13 cellular contexts compared by ENCODE assay signal in genomic region chr1:169426174-169426716, GRCh38. TPM values are rescaled to one million over a fixed set of nuclear protein-coding genes. Genes with fewer than 3 reads are reported as not detected.
DNase-seq lines count a peak whose midpoint lies in the region; ATAC-seq and TF ChIP-seq lines count a peak whose summit lies in the region.
"Had no signal": no experiment of that assay in that cellular context is flagged by ENCODE, and none has a peak within 500 bp of the region (broad histone marks: within the 10 kb centered on the region; RNA-seq: fewer than 3 reads in every experiment).

No MANE protein-coding gene starts in this region.

- CTCF ChIA-PET in naive thymus-derived CD4-positive, alpha-beta T cell (lab: Charles Lee) = no interaction called here

- peaks cover 5 to 8% (median 7%) of the 10 kb centered on the region in 7 donors for H3K4me1 Mint-ChIP-seq in naive thymus-derived CD4-positive, alpha-beta T cell

- no peak overlapping the region for H3K4me3 Mint-ChIP-seq in naive thymus-derived CD4-positive, alpha-beta T cell

- H3K27me3 ChIP-seq in naive thymus-derived CD4-positive, alpha-beta T cell (ENCODE audit: control insufficient read depth in 2 of 2, insufficient read depth in 2 of 2, low read length in 2 of 2) = peaks cover 4 to 20% of the 10 kb centered on the region in 2 donors
- no peaks in the 10 kb centered on the region for H3K27me3 ChIP-seq in vagina

- TF ChIP-seq CTCF in vagina (IDR thresholded peaks at IDR 0.05) = no peak

- peaks cover 67 to 88% (median 79%) of the 10 kb centered on the region in 5 donors for H3K27me3 Mint-ChIP-seq in naive thymus-derived CD4-positive, alpha-beta T cell

- no peak for ATAC-seq in naive thymus-derived CD4-positive, alpha-beta T cell
- ATAC-seq in GM18517 (IDR thresholded peaks at IDR 0.05; ENCODE audit: unreplicated experiment) = no peak

- no peaks in the 10 kb centered on the region for H3K36me3 ChIP-seq in naive thymus-derived CD4-positive, alpha-beta T cell (ENCODE audit: control insufficient read depth in 2 of 3, insufficient read depth in 3 of 3, low read length in 3 of 3)
- H3K36me3 ChIP-seq in vagina = no peaks in the 10 kb centered on the region

- no peaks in the 10 kb centered on the region for H3K9me3 ChIP-seq in naive thymus-derived CD4-positive, alpha-beta T cell (ENCODE audit: control insufficient read depth in 2 of 3, low read length in 3 of 3)
- H3K9me3 ChIP-seq in vagina = no peaks in the 10 kb centered on the region

- peaks cover 0 to 7% (median 2%) of the 10 kb centered on the region in 11 donors for H3K9me3 Mint-ChIP-seq in naive thymus-derived CD4-positive, alpha-beta T cell

- no peaks in the 10 kb centered on the region for H3K36me3 Mint-ChIP-seq in naive thymus-derived CD4-positive, alpha-beta T cell

- POLR2A ChIA-PET in naive thymus-derived CD4-positive, alpha-beta T cell (lab: Charles Lee) = no interaction called here

- peak overlapping the region; percentile 69 for H3K4me3 ChIP-seq in skeletal muscle cell (ENCODE audit: low read depth, low read length)
- H3K4me3 ChIP-seq in naive thymus-derived CD4-positive, alpha-beta T cell (ENCODE audit: low read length) = no peak overlapping the region
- H3K4me3 ChIP-seq in vagina = peak overlapping the region in 1 of 2 donors; percentile 40

- peaks cover 0 to 3% of the 10 kb centered on the region in 2 donors for H3K4me1 ChIP-seq in naive thymus-derived CD4-positive, alpha-beta T cell (ENCODE audit: control insufficient read depth in 2 of 2, insufficient read depth in 2 of 2, low read length in 2 of 2)
- H3K4me1 ChIP-seq in vagina = peaks cover 6% of the 10 kb centered on the region

- no peak for TF ChIP-seq POLR2A in vagina (IDR thresholded peaks at IDR 0.05)

- no peak overlapping the region for H3K27ac Mint-ChIP-seq in naive thymus-derived CD4-positive, alpha-beta T cell

- peak; percentile 35 for DNase-seq in DMS 273 (lab: John Stamatoyannopoulos, UW; ENCODE audit: unreplicated experiment)
- no peak for DNase-seq in DMS 273 treated with DMSO at 0.1 percent for 48 hours (lab: John Stamatoyannopoulos, UW)
- peak; percentile 17 for DNase-seq in SHP77 treated with DMSO at 0.1 percent for 48 hours (lab: John Stamatoyannopoulos, UW)
- peak; percentile 7 for DNase-seq in fibroblast of peridontal ligament (ENCODE audit: extremely low read depth)
- DNase-seq in skeletal muscle cell (ENCODE audit: low read depth) = no peak
- no peak for DNase-seq in naive thymus-derived CD4-positive, alpha-beta T cell
- no peak for DNase-seq in vagina (ENCODE audit: extremely low spot score in 2 of 2)
- DNase-seq: DMS79 treated with DMSO at 0.1 percent for 48 hours, islet precursor cell, KBM-7, T-helper 17 cell had no signal

- H3K27ac ChIP-seq in naive thymus-derived CD4-positive, alpha-beta T cell (ENCODE audit: low read depth, low read length) = no peak overlapping the region
- H3K27ac ChIP-seq in vagina = no peak overlapping the region
- H3K27ac ChIP-seq: 22Rv1 had no signal

- intact Hi-C loops in naive thymus-derived CD4-positive, alpha-beta T cell (cut with micrococcal nuclease) = loop anchor here in 1 of 2 donors (2.0 kb wide), 1 partner anchor 57 kb away; the partner anchor contains the start of gene BLZF1
- intact Hi-C loops in vagina (cut with DNase I) = no loop called here

RNA-seq across cellular contexts. Expression of gene CCDC181, which starts 1.0 kb away (rescaled TPM):
- not detected for total RNA-seq in naive thymus-derived CD4-positive, alpha-beta T cell
- polyA plus RNA-seq in naive thymus-derived CD4-positive, alpha-beta T cell = not detected
- total RNA-seq in vagina = 1.5 TPM
- total RNA-seq: T-helper 17 cell had no signal

RNA-seq across cellular contexts. Expression of gene BLZF1, which starts 58.2 kb away (rescaled TPM):
- 10 to 100 TPM in 4 of 5 experiments, 1 to 10 TPM in 1; 9.9 to 26.8 (median 17.5) TPM for total RNA-seq in naive thymus-derived CD4-positive, alpha-beta T cell
- 10 to 100 TPM; 12.1 to 14.2 TPM for polyA plus RNA-seq in naive thymus-derived CD4-positive, alpha-beta T cell
- 22.1 TPM for total RNA-seq in vagina

RNA-seq across cellular contexts. Expression of gene NME7, which starts 58.6 kb away (rescaled TPM):
- total RNA-seq in naive thymus-derived CD4-positive, alpha-beta T cell = 10 to 100 TPM in 4 of 5 experiments, 1 to 10 TPM in 1; 8.6 to 14.5 (median 12.7) TPM
- 10 to 100 TPM; 15.6 to 18.6 TPM for polyA plus RNA-seq in naive thymus-derived CD4-positive, alpha-beta T cell
- 23.6 TPM for total RNA-seq in vagina

RNA-seq across cellular contexts. Expression of gene SLC19A2, which starts 59.5 kb away (rescaled TPM):
- total RNA-seq in naive thymus-derived CD4-positive, alpha-beta T cell = 1 to 10 TPM; 3.7 to 5.9 (median 4.8) TPM
- polyA plus RNA-seq in naive thymus-derived CD4-positive, alpha-beta T cell = under 1 TPM; 0.53 to 0.66 TPM
- 21.1 TPM for total RNA-seq in vagina

Comparison
In these comparisons a context has a peak if more than half of its experiments do, and no peak if none do; other contexts are left out.
1. DNase-seq: peak in DMS 273 (single experiment), SHP77 treated with DMSO at 0.1 percent for 48 hours (single experiment) and fibroblast of peridontal ligament (single experiment); none in DMS 273 treated with DMSO at 0.1 percent for 48 hours (single experiment), skeletal muscle cell (single experiment), naive thymus-derived CD4-positive, alpha-beta T cell (0 of 9) and vagina (0 of 2).